In the genomic region with DNA sequence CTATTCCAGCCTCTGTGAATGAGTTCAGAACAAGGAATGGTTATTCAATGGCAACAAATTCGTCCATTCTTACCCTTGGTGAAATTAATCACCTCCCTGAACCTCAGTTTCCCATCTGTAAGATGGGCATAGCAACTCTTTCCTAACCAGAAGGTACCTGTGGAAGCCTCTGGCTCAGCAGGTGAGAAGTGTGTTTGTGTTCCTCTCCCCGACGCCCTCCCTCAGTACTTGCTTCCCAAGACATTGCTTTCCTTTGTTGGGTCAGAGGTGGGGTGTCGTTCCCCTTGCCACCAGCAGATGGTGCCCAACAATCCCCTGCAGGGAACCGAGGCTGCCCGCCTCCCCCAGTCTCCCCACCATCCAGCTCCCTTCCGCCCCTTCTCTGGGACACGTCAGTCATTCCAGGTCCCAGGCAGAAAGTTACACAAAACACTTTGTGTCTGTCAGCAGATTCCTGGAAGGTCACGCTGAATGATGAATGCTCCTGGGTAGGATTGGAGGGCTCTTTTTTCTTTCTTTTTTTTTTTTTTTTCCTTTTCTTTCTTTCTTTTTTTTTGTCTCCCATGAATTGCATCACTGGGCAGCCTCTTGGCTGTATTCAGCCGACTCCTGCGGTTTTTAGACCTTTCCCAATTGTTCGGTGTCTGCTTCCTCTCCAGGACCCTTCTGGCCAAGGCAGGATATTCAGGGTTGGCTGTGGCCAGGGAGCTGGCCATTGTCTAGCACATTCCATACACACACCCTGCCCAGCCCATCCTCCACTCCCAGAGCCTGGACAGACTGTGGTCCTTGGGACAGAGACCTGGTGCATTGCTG, we compare ENCODE assay signal across 8 cellular contexts.
DNase-seq lines count a peak whose midpoint lies in the region; ATAC-seq, FAIRE-seq and TF ChIP-seq lines count a peak whose summit lies in the region.

No MANE protein-coding gene starts in this region.

- DNase-seq in EL: peak; percentile 89
- DNase-seq in H54 (ENCODE audit: insufficient read length, low spot score): peak; percentile 93
- DNase-seq in NCI-H1417 (lab: John Stamatoyannopoulos, UW): peak; percentile 65 to 78 (median 77)
- peak; percentile 56 for DNase-seq in cerebellar cortex (ENCODE audit: low spot score)
- peak; percentile 64 to 71 for DNase-seq in left colon
- peak; percentile 67 for DNase-seq in stimulated activated CD4-positive, alpha-beta T cell treated with anti-CD3 and anti-CD28 coated beads, Interleukin-4, amount 100 ng/mL, for 1 hour

- intact Hi-C loops in left colon (cut with DNase I, micrococcal nuclease): loop anchor here in 1 of 2 donors (5.0 to 10.0 kb wide), 3 partner anchors 851 to 1141 kb away; partner anchors contain the start of gene TRIB2

- peak; percentile 24 to 51 for ATAC-seq in activated CD4-positive, CD25-positive, alpha-beta regulatory T cell treated with anti-CD3 and anti-CD28 coated beads, Interleukin-2, amount 50 U/mL, for 24 hours
- ATAC-seq in left colon: peak; percentile 72
- ATAC-seq in GM21423 (IDR thresholded peaks at IDR 0.05; ENCODE audit: unreplicated experiment): no peak

- no peak for FAIRE-seq in H54 (lab: Jason Lieb, UNC)

- no peak for TF ChIP-seq POLR2A in H54 (IDR thresholded peaks at IDR 0.05; ENCODE audit: low read depth, low read length)
